9 cellular contexts compared by ENCODE assay signal in genomic region chr6:90537723-90538407, GRCh38. TPM values are rescaled to one million over a fixed set of nuclear protein-coding genes. Genes with fewer than 3 reads are reported as not detected.
A peak's percentile ranks its signal among the peaks of the same experiment; 100 is the strongest.
DNase-seq lines count a peak whose midpoint lies in the region; ATAC-seq, FAIRE-seq and TF ChIP-seq lines count a peak whose summit lies in the region.
"Had no signal": no experiment of that assay in that cellular context is flagged by ENCODE, and none has a peak within 500 bp of the region (broad histone marks: within the 10 kb centered on the region; RNA-seq: fewer than 3 reads in every experiment).

No MANE protein-coding gene starts in this region.

- H3K79me1 ChIP-seq in mesenchymal stem cell (replicated peaks; ENCODE audit: low read length, poor library complexity, severe bottlenecking), result peaks cover 7% of the 10 kb centered on the region

- FAIRE-seq in kidney (lab: Jason Lieb, UNC), result no peak

- no peaks in the 10 kb centered on the region for H3K27me3 ChIP-seq in GM06990 (replicated peaks; ENCODE audit: control insufficient read depth, insufficient read depth, low read length)
- H3K27me3 ChIP-seq in SU-DHL-6 (ENCODE audit: low read length), result no peaks in the 10 kb centered on the region
- no peaks in the 10 kb centered on the region for H3K27me3 ChIP-seq in mesenchymal stem cell (ENCODE audit: control insufficient read depth in 1 of 2, insufficient read depth in 1 of 2, low read length in 2 of 2)

- H4K8ac ChIP-seq in mesenchymal stem cell (ENCODE audit: low read length), result no peak overlapping the region

- H3K14ac ChIP-seq in mesenchymal stem cell (ENCODE audit: low read length in 2 of 2), result no peak overlapping the region

- POLR2A ChIA-PET in activated CD8-positive, alpha-beta T cell treated with anti-CD3 and anti-CD28 coated beads, Interleukin-2, amount 10 ng/mL, durations not matched to agents 7 days and 5 days (lab: Charles Lee), result no interaction called here

- ATAC-seq in HG02870 (IDR thresholded peaks at IDR 0.05; ENCODE audit: unreplicated experiment), result peak; percentile 81
- no peak for ATAC-seq in HG02588 (IDR thresholded peaks at IDR 0.05; ENCODE audit: unreplicated experiment)
- no peak for ATAC-seq in activated CD8-positive, alpha-beta T cell treated with anti-CD3 and anti-CD28 coated beads, Interleukin-2, amount 10 ng/mL, durations not matched to agents 7 days and 5 days

- H3K27ac Mint-ChIP-seq in activated CD8-positive, alpha-beta T cell treated with anti-CD3 and anti-CD28 coated beads, Interleukin-2, amount 10 ng/mL, durations not matched to agents 7 days and 5 days, result no peak overlapping the region

- TF ChIP-seq CTCF in GM06990 (IDR thresholded peaks at IDR 0.05; ENCODE audit: insufficient read depth, low read length, poor library complexity, severe bottlenecking) (no peak), SU-DHL-6 (IDR thresholded peaks at IDR 0.05; ENCODE audit: insufficient read depth, low read length, poor library complexity, severe bottlenecking) (no peak), kidney (IDR thresholded peaks at IDR 0.05; ENCODE audit: borderline replicate concordance, extremely low read depth, insufficient read depth) (no peak)

- H2BK15ac ChIP-seq in mesenchymal stem cell (ENCODE audit: low read depth, poor library complexity, severe bottlenecking), result no peak overlapping the region

- H2AFZ ChIP-seq in SU-DHL-6 (ENCODE audit: low read depth, low read length, severe bottlenecking) (no peak overlapping the region), mesenchymal stem cell (ENCODE audit: low read depth, low read length) (no peak overlapping the region)

- no peak overlapping the region for H3K4ac ChIP-seq in mesenchymal stem cell (ENCODE audit: low read depth in 1 of 2, low read length in 2 of 2)

- H3K36me3 ChIP-seq in GM06990 (ENCODE audit: control insufficient read depth, insufficient read depth, low read length), result peaks cover 3% of the 10 kb centered on the region
- no peaks in the 10 kb centered on the region; the same call in 1 of the 2 replicates for H3K36me3 ChIP-seq in SU-DHL-6 (ENCODE audit: low read length)
- H3K36me3 ChIP-seq in mesenchymal stem cell (ENCODE audit: control insufficient read depth in 1 of 2, insufficient read depth in 2 of 2, low read depth in 1 of 2, low read length in 2 of 2), result peaks cover 0 to 66% of the 10 kb centered on the region in 2 experiments
- H3K36me3 ChIP-seq in kidney (ENCODE audit: control insufficient read depth in 1 of 2, insufficient read depth in 2 of 2, low read length in 2 of 2), result peaks cover 4 to 13% of the 10 kb centered on the region in 2 donors

- no peaks in the 10 kb centered on the region for H3K9me2 ChIP-seq in SU-DHL-6 (replicated peaks; ENCODE audit: insufficient read depth, low read length)

- DNase-seq in GM06990 (ENCODE audit: extremely low read depth, insufficient read length) (peak; percentile 8), mesenchymal stem cell (peak; percentile 38), kidney (no peak)
- DNase-seq in activated CD8-positive, alpha-beta memory T cell treated with anti-CD3 and anti-CD28 coated beads for 24 hours, result no peak
- DNase-seq in activated CD8-positive, alpha-beta T cell treated with anti-CD3 and anti-CD28 coated beads, Interleukin-2, amount 10 ng/mL, durations not matched to agents 7 days and 5 days, result no peak
- DNase-seq: NCI-H2171 had no signal

- no peak overlapping the region for H4K91ac ChIP-seq in mesenchymal stem cell (ENCODE audit: low read length)

- H3K4me2 ChIP-seq in SU-DHL-6 (ENCODE audit: low read depth, low read length, poor library complexity, severe bottlenecking) (peak overlapping the region; percentile 24), mesenchymal stem cell (ENCODE audit: low read length, poor library complexity, severe bottlenecking) (no peak overlapping the region)

- no peaks in the 10 kb centered on the region for H3K79me2 ChIP-seq in SU-DHL-6 (ENCODE audit: insufficient read depth, low read length)

- no peak overlapping the region for H3K23ac ChIP-seq in mesenchymal stem cell (ENCODE audit: low read length in 2 of 2)

- no peaks in the 10 kb centered on the region for H3K4me1 ChIP-seq in mesenchymal stem cell (ENCODE audit: control insufficient read depth, insufficient read depth, low read depth, low read length)
- H3K4me1 ChIP-seq in kidney (ENCODE audit: control insufficient read depth in 1 of 2, insufficient read depth in 1 of 2, low read depth in 1 of 2, low read length in 2 of 2), result no peaks in the 10 kb centered on the region

- CTCF ChIA-PET in activated CD8-positive, alpha-beta T cell treated with anti-CD3 and anti-CD28 coated beads, Interleukin-2, amount 10 ng/mL, durations not matched to agents 7 days and 5 days (lab: Charles Lee), result interaction anchor here (1.0 to 1.8 kb wide), 2 partner anchors 58 to 597 kb away, joined by 3 to 4 read pairs; no protein-coding TSS in a partner anchor

- no peaks in the 10 kb centered on the region for H4K20me1 ChIP-seq in SU-DHL-6 (ENCODE audit: low read depth, low read length)

- H3K4me1 Mint-ChIP-seq in activated CD8-positive, alpha-beta T cell treated with anti-CD3 and anti-CD28 coated beads, Interleukin-2, amount 10 ng/mL, durations not matched to agents 7 days and 5 days (ENCODE audit: low read depth), result peaks cover 20% of the 10 kb centered on the region

- H3K18ac ChIP-seq in mesenchymal stem cell (ENCODE audit: low read depth in 1 of 2, low read length in 2 of 2), result no peak overlapping the region

- no peak overlapping the region for H2AK5ac ChIP-seq in mesenchymal stem cell (ENCODE audit: low read length, severe bottlenecking)

- H3K27me3 Mint-ChIP-seq in activated CD8-positive, alpha-beta T cell treated with anti-CD3 and anti-CD28 coated beads, Interleukin-2, amount 10 ng/mL, durations not matched to agents 7 days and 5 days (ENCODE audit: low read depth), result no peaks in the 10 kb centered on the region

- no peak overlapping the region for H2BK5ac ChIP-seq in mesenchymal stem cell (ENCODE audit: low read depth, low read length, poor library complexity, severe bottlenecking)

- H2BK120ac ChIP-seq in mesenchymal stem cell (ENCODE audit: low read depth, low read length), result no peak overlapping the region

- H3K4me3 ChIP-seq in GM06990 (replicated peaks; ENCODE audit: low read depth, low read length), result no peak overlapping the region
- peak overlapping the region; percentile 11 for H3K4me3 ChIP-seq in SU-DHL-6 (ENCODE audit: insufficient read depth, low read length, poor library complexity, severe bottlenecking)
- no peak overlapping the region for H3K4me3 ChIP-seq in mesenchymal stem cell (ENCODE audit: insufficient read depth in 1 of 2, low read depth in 1 of 2, low read length in 2 of 2)
- H3K4me3 ChIP-seq in kidney (ENCODE audit: low read length in 2 of 2), result no peak overlapping the region

- H2BK12ac ChIP-seq in mesenchymal stem cell (ENCODE audit: low read length in 2 of 2), result no peak overlapping the region

- no peak overlapping the region for H3K9ac ChIP-seq in SU-DHL-6 (ENCODE audit: low read length)
- no peak overlapping the region for H3K9ac ChIP-seq in mesenchymal stem cell (ENCODE audit: low read length)
- no peak overlapping the region for H3K9ac ChIP-seq in kidney (ENCODE audit: low read length in 2 of 2)

- H3F3A ChIP-seq in SU-DHL-6 (ENCODE audit: insufficient read depth), result no peaks in the 10 kb centered on the region

- H3K9me3 ChIP-seq in SU-DHL-6 (ENCODE audit: insufficient read depth, low read length) (no peaks in the 10 kb centered on the region), mesenchymal stem cell (ENCODE audit: control insufficient read depth, low read length) (no peaks in the 10 kb centered on the region), kidney (ENCODE audit: control insufficient read depth in 1 of 2, low read length in 2 of 2) (no peaks in the 10 kb centered on the region)

- intact Hi-C loops in kidney (cut with DNase I), result no loop called here

- H3K9me3 Mint-ChIP-seq in activated CD8-positive, alpha-beta T cell treated with anti-CD3 and anti-CD28 coated beads, Interleukin-2, amount 10 ng/mL, durations not matched to agents 7 days and 5 days (ENCODE audit: insufficient read depth), result no peaks in the 10 kb centered on the region

- no peak overlapping the region for H3K4me3 Mint-ChIP-seq in activated CD8-positive, alpha-beta T cell treated with anti-CD3 and anti-CD28 coated beads, Interleukin-2, amount 10 ng/mL, durations not matched to agents 7 days and 5 days

- peaks cover 19% of the 10 kb centered on the region for H3K36me3 Mint-ChIP-seq in activated CD8-positive, alpha-beta T cell treated with anti-CD3 and anti-CD28 coated beads, Interleukin-2, amount 10 ng/mL, durations not matched to agents 7 days and 5 days (ENCODE audit: low read depth)

- no peak overlapping the region for H3K27ac ChIP-seq in SU-DHL-6 (ENCODE audit: low read depth, low read length)
- H3K27ac ChIP-seq in mesenchymal stem cell (ENCODE audit: low read length, poor library complexity, severe bottlenecking), result no peak overlapping the region
- H3K27ac ChIP-seq in kidney (ENCODE audit: low read depth in 2 of 2, low read length in 2 of 2), result no peak overlapping the region

- 71% methylated on average over 1 of the region's 3 CpGs for WGBS in mesenchymal stem cell

RNA-seq across cellular contexts. Expression of gene MAP3K7, which starts 49.0 kb away (rescaled TPM):
- 24.9 TPM for polyA plus RNA-seq in mesenchymal stem cell (2013, experiment 1 of 2)
- 25.5 TPM for polyA plus RNA-seq in mesenchymal stem cell (2013, experiment 2 of 2)
- total RNA-seq in activated CD8-positive, alpha-beta T cell treated with anti-CD3 and anti-CD28 coated beads, Interleukin-2, amount 10 ng/mL, durations not matched to agents 7 days and 5 days, result 10 to 100 TPM; 27.8 to 28.1 TPM
- 25.7 TPM for total RNA-seq in kidney
- 14.8 TPM for polyA plus RNA-seq in kidney (ENCODE audit: insufficient read depth, low read depth, low replicate concordance)

Comparison
In these comparisons a context has a peak if more than half of its experiments do, and no peak if none do; other contexts are left out.
1. DNase-seq: peak in GM06990 (single experiment) and mesenchymal stem cell (single experiment); none in activated CD8-positive, alpha-beta memory T cell treated with anti-CD3 and anti-CD28 coated beads for 24 hours (single experiment), activated CD8-positive, alpha-beta T cell treated with anti-CD3 and anti-CD28 coated beads, Interleukin-2, amount 10 ng/mL, durations not matched to agents 7 days and 5 days (single experiment) and kidney (single experiment).